1 cellular context compared by ENCODE assay signal in the genomic region with DNA sequence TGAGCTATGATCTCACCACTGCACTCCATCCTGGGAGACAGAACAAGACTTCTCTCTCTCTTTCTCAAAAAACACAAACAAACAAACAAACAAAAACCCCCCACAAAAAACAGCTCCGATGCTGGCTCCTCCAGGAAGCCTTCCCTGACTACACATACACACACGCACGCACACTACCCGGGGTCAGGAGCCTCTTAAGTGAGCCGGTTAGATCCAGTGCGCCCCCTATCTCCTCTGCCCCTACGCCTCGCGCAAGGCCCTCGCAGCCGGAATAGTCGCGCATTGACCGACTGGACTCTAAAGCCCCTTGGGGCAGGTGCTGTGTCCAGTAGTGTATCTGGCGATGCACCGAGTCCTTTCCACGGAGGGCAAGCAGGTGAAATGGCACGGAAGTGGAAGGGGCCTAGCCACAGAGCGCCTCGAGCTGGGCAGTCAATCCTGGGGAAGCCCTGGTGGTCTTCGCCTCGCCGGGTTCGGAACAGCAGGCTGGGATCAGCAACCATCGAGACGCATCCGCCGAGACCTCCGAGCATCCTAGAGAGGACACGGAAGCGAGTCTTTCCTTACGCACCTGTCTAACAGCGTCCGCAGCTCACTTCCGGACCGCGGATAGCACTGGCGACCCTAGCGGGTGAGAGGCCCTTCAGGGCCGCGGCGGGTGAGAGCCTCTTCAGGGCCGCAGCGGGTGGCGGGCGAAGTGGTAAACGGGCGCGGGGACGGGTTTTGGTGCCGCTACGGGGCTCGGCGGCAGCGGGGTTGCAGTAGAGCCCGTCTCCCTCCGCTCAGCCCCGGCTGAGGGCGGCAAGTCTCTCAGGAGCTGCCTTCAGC.
TF ChIP-seq lines count a peak whose summit lies in the region.

Gene ZSCAN25, plus strand, starts transcription at position 588 of the 828 bp plus-strand sequence. CDS start 2,661 bp downstream, outside the sequence.

TF ChIP-seq in HepG2, 621 proteins besides CTCF, POLR2A, EP300 and RAD21 (continues in another document):
- TF ChIP-seq, protein P1, sequence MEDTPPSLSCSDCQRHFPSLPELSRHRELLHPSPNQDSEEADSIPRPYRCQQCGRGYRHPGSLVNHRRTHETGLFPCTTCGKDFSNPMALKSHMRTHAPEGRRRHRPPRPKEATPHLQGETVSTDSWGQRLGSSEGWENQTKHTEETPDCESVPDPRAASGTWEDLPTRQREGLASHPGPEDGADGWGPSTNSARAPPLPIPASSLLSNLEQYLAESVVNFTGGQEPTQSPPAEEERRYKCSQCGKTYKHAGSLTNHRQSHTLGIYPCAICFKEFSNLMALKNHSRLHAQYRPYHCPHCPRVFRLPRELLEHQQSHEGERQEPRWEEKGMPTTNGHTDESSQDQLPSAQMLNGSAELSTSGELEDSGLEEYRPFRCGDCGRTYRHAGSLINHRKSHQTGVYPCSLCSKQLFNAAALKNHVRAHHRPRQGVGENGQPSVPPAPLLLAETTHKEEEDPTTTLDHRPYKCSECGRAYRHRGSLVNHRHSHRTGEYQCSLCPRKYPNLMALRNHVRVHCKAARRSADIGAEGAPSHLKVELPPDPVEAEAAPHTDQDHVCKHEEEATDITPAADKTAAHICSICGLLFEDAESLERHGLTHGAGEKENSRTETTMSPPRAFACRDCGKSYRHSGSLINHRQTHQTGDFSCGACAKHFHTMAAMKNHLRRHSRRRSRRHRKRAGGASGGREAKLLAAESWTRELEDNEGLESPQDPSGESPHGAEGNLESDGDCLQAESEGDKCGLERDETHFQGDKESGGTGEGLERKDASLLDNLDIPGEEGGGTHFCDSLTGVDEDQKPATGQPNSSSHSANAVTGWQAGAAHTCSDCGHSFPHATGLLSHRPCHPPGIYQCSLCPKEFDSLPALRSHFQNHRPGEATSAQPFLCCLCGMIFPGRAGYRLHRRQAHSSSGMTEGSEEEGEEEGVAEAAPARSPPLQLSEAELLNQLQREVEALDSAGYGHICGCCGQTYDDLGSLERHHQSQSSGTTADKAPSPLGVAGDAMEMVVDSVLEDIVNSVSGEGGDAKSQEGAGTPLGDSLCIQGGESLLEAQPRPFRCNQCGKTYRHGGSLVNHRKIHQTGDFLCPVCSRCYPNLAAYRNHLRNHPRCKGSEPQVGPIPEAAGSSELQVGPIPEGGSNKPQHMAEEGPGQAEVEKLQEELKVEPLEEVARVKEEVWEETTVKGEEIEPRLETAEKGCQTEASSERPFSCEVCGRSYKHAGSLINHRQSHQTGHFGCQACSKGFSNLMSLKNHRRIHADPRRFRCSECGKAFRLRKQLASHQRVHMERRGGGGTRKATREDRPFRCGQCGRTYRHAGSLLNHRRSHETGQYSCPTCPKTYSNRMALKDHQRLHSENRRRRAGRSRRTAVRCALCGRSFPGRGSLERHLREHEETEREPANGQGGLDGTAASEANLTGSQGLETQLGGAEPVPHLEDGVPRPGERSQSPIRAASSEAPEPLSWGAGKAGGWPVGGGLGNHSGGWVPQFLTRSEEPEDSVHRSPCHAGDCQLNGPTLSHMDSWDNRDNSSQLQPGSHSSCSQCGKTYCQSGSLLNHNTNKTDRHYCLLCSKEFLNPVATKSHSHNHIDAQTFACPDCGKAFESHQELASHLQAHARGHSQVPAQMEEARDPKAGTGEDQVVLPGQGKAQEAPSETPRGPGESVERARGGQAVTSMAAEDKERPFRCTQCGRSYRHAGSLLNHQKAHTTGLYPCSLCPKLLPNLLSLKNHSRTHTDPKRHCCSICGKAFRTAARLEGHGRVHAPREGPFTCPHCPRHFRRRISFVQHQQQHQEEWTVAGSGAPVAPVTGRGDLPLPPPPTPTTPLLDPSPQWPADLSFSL (CRISPR knock-in tag; IDR thresholded peaks at IDR 0.05) = peak; percentile 31; the same call in 1 of the 2 replicates
- peak; percentile 55; the same call in 1 of the 2 replicates for TF ChIP-seq MAF1 (CRISPR knock-in tag; IDR thresholded peaks at IDR 0.05; ENCODE audit: borderline replicate concordance)
- peak; percentile 72 for TF ChIP-seq RFXAP (CRISPR knock-in tag; IDR thresholded peaks at IDR 0.05; ENCODE audit: borderline replicate concordance)
- TF ChIP-seq THAP8 (CRISPR knock-in tag; IDR thresholded peaks at IDR 0.05; ENCODE audit: borderline replicate concordance) = peak; percentile 40; the same call in 1 of the 2 replicates
- TF ChIP-seq FOXK1 (CRISPR knock-in tag; IDR thresholded peaks at IDR 0.05; ENCODE audit: borderline replicate concordance, low read depth) = peak; percentile 84; the same call in 1 of the 2 replicates
- peak; percentile 98 for TF ChIP-seq TAF1 (CRISPR knock-in tag; IDR thresholded peaks at IDR 0.05)
- TF ChIP-seq, protein P2, sequence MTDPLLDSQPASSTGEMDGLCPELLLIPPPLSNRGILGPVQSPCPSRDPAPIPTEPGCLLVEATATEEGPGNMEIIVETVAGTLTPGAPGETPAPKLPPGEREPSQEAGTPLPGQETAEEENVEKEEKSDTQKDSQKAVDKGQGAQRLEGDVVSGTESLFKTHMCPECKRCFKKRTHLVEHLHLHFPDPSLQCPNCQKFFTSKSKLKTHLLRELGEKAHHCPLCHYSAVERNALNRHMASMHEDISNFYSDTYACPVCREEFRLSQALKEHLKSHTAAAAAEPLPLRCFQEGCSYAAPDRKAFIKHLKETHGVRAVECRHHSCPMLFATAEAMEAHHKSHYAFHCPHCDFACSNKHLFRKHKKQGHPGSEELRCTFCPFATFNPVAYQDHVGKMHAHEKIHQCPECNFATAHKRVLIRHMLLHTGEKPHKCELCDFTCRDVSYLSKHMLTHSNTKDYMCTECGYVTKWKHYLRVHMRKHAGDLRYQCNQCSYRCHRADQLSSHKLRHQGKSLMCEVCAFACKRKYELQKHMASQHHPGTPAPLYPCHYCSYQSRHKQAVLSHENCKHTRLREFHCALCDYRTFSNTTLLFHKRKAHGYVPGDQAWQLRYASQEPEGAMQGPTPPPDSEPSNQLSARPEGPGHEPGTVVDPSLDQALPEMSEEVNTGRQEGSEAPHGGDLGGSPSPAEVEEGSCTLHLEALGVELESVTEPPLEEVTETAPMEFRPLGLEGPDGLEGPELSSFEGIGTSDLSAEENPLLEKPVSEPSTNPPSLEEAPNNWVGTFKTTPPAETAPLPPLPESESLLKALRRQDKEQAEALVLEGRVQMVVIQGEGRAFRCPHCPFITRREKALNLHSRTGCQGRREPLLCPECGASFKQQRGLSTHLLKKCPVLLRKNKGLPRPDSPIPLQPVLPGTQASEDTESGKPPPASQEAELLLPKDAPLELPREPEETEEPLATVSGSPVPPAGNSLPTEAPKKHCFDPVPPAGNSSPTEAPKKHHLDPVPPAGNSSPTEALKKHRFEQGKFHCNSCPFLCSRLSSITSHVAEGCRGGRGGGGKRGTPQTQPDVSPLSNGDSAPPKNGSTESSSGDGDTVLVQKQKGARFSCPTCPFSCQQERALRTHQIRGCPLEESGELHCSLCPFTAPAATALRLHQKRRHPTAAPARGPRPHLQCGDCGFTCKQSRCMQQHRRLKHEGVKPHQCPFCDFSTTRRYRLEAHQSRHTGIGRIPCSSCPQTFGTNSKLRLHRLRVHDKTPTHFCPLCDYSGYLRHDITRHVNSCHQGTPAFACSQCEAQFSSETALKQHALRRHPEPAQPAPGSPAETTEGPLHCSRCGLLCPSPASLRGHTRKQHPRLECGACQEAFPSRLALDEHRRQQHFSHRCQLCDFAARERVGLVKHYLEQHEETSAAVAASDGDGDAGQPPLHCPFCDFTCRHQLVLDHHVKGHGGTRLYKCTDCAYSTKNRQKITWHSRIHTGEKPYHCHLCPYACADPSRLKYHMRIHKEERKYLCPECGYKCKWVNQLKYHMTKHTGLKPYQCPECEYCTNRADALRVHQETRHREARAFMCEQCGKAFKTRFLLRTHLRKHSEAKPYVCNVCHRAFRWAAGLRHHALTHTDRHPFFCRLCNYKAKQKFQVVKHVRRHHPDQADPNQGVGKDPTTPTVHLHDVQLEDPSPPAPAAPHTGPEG (CRISPR knock-in tag; IDR thresholded peaks at IDR 0.05) = peak; percentile 92
- no peak for TF ChIP-seq E2F2 (CRISPR knock-in tag; IDR thresholded peaks at IDR 0.05; ENCODE audit: borderline replicate concordance)
- peak; percentile 41 for TF ChIP-seq ZNF263 (CRISPR knock-in tag; IDR thresholded peaks at IDR 0.05)
- TF ChIP-seq ZNF20 (CRISPR knock-in tag; IDR thresholded peaks at IDR 0.05) = no peak; the same call in 1 of the 2 replicates
- TF ChIP-seq CBFB (CRISPR knock-in tag; IDR thresholded peaks at IDR 0.05) = peak; percentile 89
- 0 out of 2 replicates have a peak, but pooled peaks have one; percentile 67 for TF ChIP-seq ZBTB20 (CRISPR knock-in tag; IDR thresholded peaks at IDR 0.05; ENCODE audit: borderline replicate concordance, low read depth)
- no peak for TF ChIP-seq ZNF530 (CRISPR knock-in tag; IDR thresholded peaks at IDR 0.05; ENCODE audit: low read depth)
- TF ChIP-seq ZBTB21 (CRISPR knock-in tag; IDR thresholded peaks at IDR 0.05) = peak; percentile 69
- TF ChIP-seq FOSL1 (CRISPR knock-in tag; IDR thresholded peaks at IDR 0.05; ENCODE audit: borderline replicate concordance) = no peak
- TF ChIP-seq ZNF615 (CRISPR knock-in tag; IDR thresholded peaks at IDR 0.05; ENCODE audit: borderline replicate concordance) = no peak
- TF ChIP-seq ZNF3 (CRISPR knock-in tag; IDR thresholded peaks at IDR 0.05) = peak; percentile 62; the same call in 1 of the 2 replicates
- TF ChIP-seq, protein P3, sequence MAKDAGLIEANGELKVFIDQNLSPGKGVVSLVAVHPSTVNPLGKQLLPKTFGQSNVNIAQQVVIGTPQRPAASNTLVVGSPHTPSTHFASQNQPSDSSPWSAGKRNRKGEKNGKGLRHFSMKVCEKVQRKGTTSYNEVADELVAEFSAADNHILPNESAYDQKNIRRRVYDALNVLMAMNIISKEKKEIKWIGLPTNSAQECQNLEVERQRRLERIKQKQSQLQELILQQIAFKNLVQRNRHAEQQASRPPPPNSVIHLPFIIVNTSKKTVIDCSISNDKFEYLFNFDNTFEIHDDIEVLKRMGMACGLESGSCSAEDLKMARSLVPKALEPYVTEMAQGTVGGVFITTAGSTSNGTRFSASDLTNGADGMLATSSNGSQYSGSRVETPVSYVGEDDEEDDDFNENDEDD (CRISPR knock-in tag; IDR thresholded peaks at IDR 0.05; ENCODE audit: borderline replicate concordance) = peak; percentile 52
- peak; percentile 70; the same call in 1 of the 2 replicates for TF ChIP-seq ZNF503 (CRISPR knock-in tag; IDR thresholded peaks at IDR 0.05)
- TF ChIP-seq ZNF180 (CRISPR knock-in tag; IDR thresholded peaks at IDR 0.05; ENCODE audit: borderline replicate concordance, low read depth) = peak; percentile 86; the same call in 1 of the 2 replicates
- TF ChIP-seq ZNF850 (CRISPR knock-in tag; conservative IDR thresholded peaks at IDR 0.05) = no peak; the same call in 1 of the 2 replicates
- peak; percentile 87 for TF ChIP-seq TBX2 (CRISPR knock-in tag; IDR thresholded peaks at IDR 0.05; ENCODE audit: borderline replicate concordance)
- no peak; the same call in 1 of the 2 replicates for TF ChIP-seq ZFP36L1 (CRISPR knock-in tag; IDR thresholded peaks at IDR 0.05)
- TF ChIP-seq, protein P4, sequence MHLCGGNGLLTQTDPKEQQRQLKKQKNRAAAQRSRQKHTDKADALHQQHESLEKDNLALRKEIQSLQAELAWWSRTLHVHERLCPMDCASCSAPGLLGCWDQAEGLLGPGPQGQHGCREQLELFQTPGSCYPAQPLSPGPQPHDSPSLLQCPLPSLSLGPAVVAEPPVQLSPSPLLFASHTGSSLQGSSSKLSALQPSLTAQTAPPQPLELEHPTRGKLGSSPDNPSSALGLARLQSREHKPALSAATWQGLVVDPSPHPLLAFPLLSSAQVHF (CRISPR knock-in tag; IDR thresholded peaks at IDR 0.05) = 0 out of 2 replicates have a peak, but pooled peaks have one; percentile 10
- peak; percentile 85; the same call in 1 of the 2 replicates for TF ChIP-seq ARHGAP35 (CRISPR knock-in tag; IDR thresholded peaks at IDR 0.05; ENCODE audit: borderline replicate concordance)
- no peak for TF ChIP-seq TOE1 (CRISPR knock-in tag; IDR thresholded peaks at IDR 0.05)
- peak; percentile 78 for TF ChIP-seq DMAP1 (CRISPR knock-in tag; IDR thresholded peaks at IDR 0.05)
- TF ChIP-seq ZNF451 (CRISPR knock-in tag; IDR thresholded peaks at IDR 0.05) = peak; percentile 91; the same call in 1 of the 2 replicates
- peak; percentile 95 for TF ChIP-seq ZFP91 (CRISPR knock-in tag; IDR thresholded peaks at IDR 0.05; ENCODE audit: borderline replicate concordance)
- TF ChIP-seq ZNF879 (CRISPR knock-in tag; IDR thresholded peaks at IDR 0.05) = 0 out of 2 replicates have a peak, but pooled peaks have one; percentile 9
- TF ChIP-seq RBFOX2 (IDR thresholded peaks at IDR 0.05; ENCODE audit: low read depth, low read length) = peak; percentile 96
- 0 out of 2 replicates have a peak, but pooled peaks have one; percentile 50 for TF ChIP-seq ZNF354B (CRISPR knock-in tag; IDR thresholded peaks at IDR 0.05)
- TF ChIP-seq PHB2 (IDR thresholded peaks at IDR 0.05; ENCODE audit: partially characterized antibody) = no peak
- peak; percentile 88 for TF ChIP-seq SRSF1 (optimal IDR thresholded peaks at IDR 0.05; ENCODE audit: low read depth, low read length)
